ENCODE assay signal across 13 cellular contexts in genomic region chr11:68780829-68781228, GRCh38.
DNase-seq lines count a peak whose midpoint lies in the region; ATAC-seq and TF ChIP-seq lines count a peak whose summit lies in the region.
"Had no signal": no experiment of that assay in that cellular context is flagged by ENCODE, and none has a peak within 500 bp of the region (broad histone marks: within the 10 kb centered on the region; RNA-seq: fewer than 3 reads in every experiment).

No MANE protein-coding gene starts in this region.

- H3K27ac Mint-ChIP-seq in nephron progenitor cell: no peak overlapping the region
- H3K27ac Mint-ChIP-seq: HFFc6 had no signal

- ATAC-seq in GM21390 (IDR thresholded peaks at IDR 0.05; ENCODE audit: unreplicated experiment) (no peak), HG02623 (IDR thresholded peaks at IDR 0.05; ENCODE audit: unreplicated experiment) (no peak)
- ATAC-seq: gastrocnemius medialis had no signal

- TF ChIP-seq CTCF in fibroblast of pulmonary artery (IDR thresholded peaks at IDR 0.05; ENCODE audit: low read length, missing control alignments) (no peak), nephron progenitor cell (IDR thresholded peaks at IDR 0.05) (no peak)

- H3K9me3 Mint-ChIP-seq in nephron progenitor cell: no peaks in the 10 kb centered on the region
- H3K9me3 Mint-ChIP-seq: HFFc6 had no signal

- peak; percentile 11 for DNase-seq in NCI-H2196 (lab: John Stamatoyannopoulos, UW; ENCODE audit: unreplicated experiment)
- DNase-seq in NCI-H2196 treated with DMSO at 0.1 percent for 48 hours (lab: John Stamatoyannopoulos, UW; ENCODE audit: unreplicated experiment): no peak
- DNase-seq in OCI-M1 (lab: John Stamatoyannopoulos, UW): peak; percentile 99
- DNase-seq in fibroblast of pulmonary artery (ENCODE audit: low read depth): peak; percentile 8
- DNase-seq in nephron progenitor cell: peak; percentile 30
- no peak for DNase-seq in activated CD4-positive, CD25-positive, alpha-beta regulatory T cell (lab: John Stamatoyannopoulos, UW)
- DNase-seq: ACHN, gastrocnemius medialis, HFFc6, NCI-H2081 had no signal

- H3K4me3 ChIP-seq in fibroblast of pulmonary artery (replicated peaks; ENCODE audit: low read depth, low read length): no peak overlapping the region
- H3K4me3 ChIP-seq: gastrocnemius medialis, SJCRH30 had no signal

- H3K4me1 Mint-ChIP-seq in nephron progenitor cell: peaks cover 8% of the 10 kb centered on the region

- no peak overlapping the region for H3K4me3 Mint-ChIP-seq in nephron progenitor cell
- H3K4me3 Mint-ChIP-seq: HFFc6 had no signal

- H3K36me3 Mint-ChIP-seq in nephron progenitor cell (ENCODE audit: low read depth): no peaks in the 10 kb centered on the region

- H3K27me3 Mint-ChIP-seq in nephron progenitor cell (ENCODE audit: low read depth, poor library complexity): peaks cover 9% of the 10 kb centered on the region

Comparison
In these comparisons a context has a peak if more than half of its experiments do, and no peak if none do; other contexts are left out.
1. DNase-seq: peak in NCI-H2196 (single experiment), OCI-M1 (single experiment), fibroblast of pulmonary artery (single experiment) and nephron progenitor cell (single experiment); none in NCI-H2196 treated with DMSO at 0.1 percent for 48 hours (single experiment) and activated CD4-positive, CD25-positive, alpha-beta regulatory T cell (0 of 4).